ENCODE assay signal across 17 cellular contexts in genomic region chr2:70116936-70117554, GRCh38. TPM values are rescaled to one million over a fixed set of nuclear protein-coding genes. Genes with fewer than 3 reads are reported as not detected.
DNase-seq lines count a peak whose midpoint lies in the region; ATAC-seq and TF ChIP-seq lines count a peak whose summit lies in the region.
"Had no signal": no experiment of that assay in that cellular context is flagged by ENCODE, and none has a peak within 500 bp of the region (broad histone marks: within the 10 kb centered on the region; RNA-seq: fewer than 3 reads in every experiment).

No MANE protein-coding gene starts in this region.

- ATAC-seq in left ventricle myocardium superior (no peak), Right ventricle myocardium inferior (no peak), activated B cell treated with CpG ODN at 0.5 μM for 24 hours (ENCODE audit: low read depth) (no peak), HG03342 (IDR thresholded peaks at IDR 0.05; ENCODE audit: unreplicated experiment) (no peak), GM18517 (IDR thresholded peaks at IDR 0.05; ENCODE audit: unreplicated experiment) (no peak)
- no peak for ATAC-seq in naive thymus-derived CD8-positive, alpha-beta T cell

- H3K27ac Mint-ChIP-seq in activated B cell treated with CpG ODN at 0.5 μM for 24 hours, result peak overlapping the region; percentile 46
- H3K27ac Mint-ChIP-seq in naive thymus-derived CD8-positive, alpha-beta T cell, result peak overlapping the region in 8 of 10 donors; percentile 19 to 86 (median 70)
- no peak overlapping the region for H3K27ac Mint-ChIP-seq in activated T-helper 2 cell treated with anti-CD3 and anti-CD28 coated beads, Interferon-gamma antibody, Interleukin-2, Interleukin-4, amounts not matched to agents 10 μg/mL and 5 μg/mL and 100 μg/mL, durations not matched to agents 14 hours and 24 hours and 36 hours
- H3K27ac Mint-ChIP-seq: activated naive CD4-positive, alpha-beta T cell treated with anti-CD3 and anti-CD28 coated beads, Interleukin-2, amount 50 U/mL, for 72 hours had no signal

- peaks cover 59% of the 10 kb centered on the region for H3K4me1 Mint-ChIP-seq in activated B cell treated with CpG ODN at 0.5 μM for 24 hours
- peaks cover 17 to 67% (median 60%) of the 10 kb centered on the region in 4 donors for H3K4me1 Mint-ChIP-seq in naive thymus-derived CD8-positive, alpha-beta T cell
- peaks cover 24% of the 10 kb centered on the region for H3K4me1 Mint-ChIP-seq in activated T-helper 2 cell treated with anti-CD3 and anti-CD28 coated beads, Interferon-gamma antibody, Interleukin-2, Interleukin-4, amounts not matched to agents 10 μg/mL and 5 μg/mL and 100 μg/mL, durations not matched to agents 14 hours and 24 hours and 36 hours (ENCODE audit: low read depth)

- CTCF ChIA-PET in activated B cell treated with CpG ODN at 0.5 μM for 24 hours (lab: Charles Lee), result no interaction called here

- H3K9me3 Mint-ChIP-seq in activated B cell treated with CpG ODN at 0.5 μM for 24 hours, result no peaks in the 10 kb centered on the region
- no peaks in the 10 kb centered on the region for H3K9me3 Mint-ChIP-seq in naive thymus-derived CD8-positive, alpha-beta T cell
- H3K9me3 Mint-ChIP-seq in activated T-helper 2 cell treated with anti-CD3 and anti-CD28 coated beads, Interferon-gamma antibody, Interleukin-2, Interleukin-4, amounts not matched to agents 10 μg/mL and 5 μg/mL and 100 μg/mL, durations not matched to agents 14 hours and 24 hours and 36 hours, result no peaks in the 10 kb centered on the region

- no peaks in the 10 kb centered on the region for H3K27me3 Mint-ChIP-seq in activated B cell treated with CpG ODN at 0.5 μM for 24 hours
- no peaks in the 10 kb centered on the region for H3K27me3 Mint-ChIP-seq in naive thymus-derived CD8-positive, alpha-beta T cell
- H3K27me3 Mint-ChIP-seq in activated T-helper 2 cell treated with anti-CD3 and anti-CD28 coated beads, Interferon-gamma antibody, Interleukin-2, Interleukin-4, amounts not matched to agents 10 μg/mL and 5 μg/mL and 100 μg/mL, durations not matched to agents 14 hours and 24 hours and 36 hours (ENCODE audit: low read depth), result no peaks in the 10 kb centered on the region
- H3K27me3 Mint-ChIP-seq: activated CD8-positive, alpha-beta memory T cell treated with anti-CD3 and anti-CD28 coated beads, Interleukin-2, amount 10 ng/mL, durations not matched to agents 7 days and 5 days had no signal

- H3K4me3 Mint-ChIP-seq in activated B cell treated with CpG ODN at 0.5 μM for 24 hours, result no peak overlapping the region
- H3K4me3 Mint-ChIP-seq in naive thymus-derived CD8-positive, alpha-beta T cell, result no peak overlapping the region
- H3K4me3 Mint-ChIP-seq in activated T-helper 2 cell treated with anti-CD3 and anti-CD28 coated beads, Interferon-gamma antibody, Interleukin-2, Interleukin-4, amounts not matched to agents 10 μg/mL and 5 μg/mL and 100 μg/mL, durations not matched to agents 14 hours and 24 hours and 36 hours (ENCODE audit: low read depth), result no peak overlapping the region
- H3K4me3 Mint-ChIP-seq: activated CD8-positive, alpha-beta memory T cell treated with anti-CD3 and anti-CD28 coated beads, Interleukin-2, amount 10 ng/mL, durations not matched to agents 7 days and 5 days had no signal

- POLR2A ChIA-PET in activated B cell treated with CpG ODN at 0.5 μM for 24 hours (lab: Charles Lee), result interaction anchor here (0.6 to 15.6 kb wide), 9 partner anchors 8 to 731 kb away, joined by 3 to 719 read pairs (median 21); partner anchors contain the start of genes MXD1 and PCBP1
- POLR2A ChIA-PET in naive thymus-derived CD8-positive, alpha-beta T cell (lab: Charles Lee), result interaction anchor here (1.2 to 16.4 kb wide), 8 partner anchors 9 to 29 kb away, joined by 3 to 621 read pairs (median 9); partner anchors contain the start of gene PCBP1

- intact Hi-C loops in left ventricle myocardium superior (cut with micrococcal nuclease) (no loop called here), Right ventricle myocardium inferior (cut with DNase I) (no loop called here), activated B cell treated with CpG ODN at 0.5 μM for 24 hours (cut with micrococcal nuclease) (no loop called here)
- intact Hi-C loops in activated T-helper 2 cell treated with anti-CD3 and anti-CD28 coated beads, Interferon-gamma antibody, Interleukin-2, Interleukin-4, amounts not matched to agents 10 μg/mL and 5 μg/mL and 100 μg/mL, durations not matched to agents 14 hours and 24 hours and 36 hours (cut with micrococcal nuclease), result no loop called here

- DNase-seq in left ventricle myocardium superior (peak; percentile 2), Right ventricle myocardium inferior (ENCODE audit: missing footprints) (no peak), activated B cell treated with CpG ODN at 0.5 μM for 24 hours (no peak), NCI-H1092 (lab: John Stamatoyannopoulos, UW) (no peak)
- DNase-seq in naive thymus-derived CD8-positive, alpha-beta T cell, result no peak
- DNase-seq in activated T-helper 2 cell treated with anti-CD3 and anti-CD28 coated beads, Interferon-gamma antibody, Interleukin-2, Interleukin-4, amounts not matched to agents 10 μg/mL and 5 μg/mL and 100 μg/mL, durations not matched to agents 14 hours and 24 hours and 36 hours (ENCODE audit: low spot score), result no peak
- DNase-seq: activated CD8-positive, alpha-beta memory T cell treated with anti-CD3 and anti-CD28 coated beads, Interleukin-2, amount 10 ng/mL, durations not matched to agents 7 days and 5 days; cortex of kidney; DND-41; esophagus squamous epithelium; NCI-H1105 treated with DMSO at 0.1 percent for 48 hours; NCI-H748 treated with DMSO at 0.1 percent for 48 hours; stimulated activated CD4-positive, alpha-beta T cell treated with anti-CD3 and anti-CD28 coated beads, Interleukin-1b, Interleukin-23, amount 100 ng/mL, for 48 hours; T1000 had no signal

- no peaks in the 10 kb centered on the region for H3K36me3 Mint-ChIP-seq in activated B cell treated with CpG ODN at 0.5 μM for 24 hours (ENCODE audit: low read depth)
- H3K36me3 Mint-ChIP-seq in naive thymus-derived CD8-positive, alpha-beta T cell, result no peaks in the 10 kb centered on the region
- H3K36me3 Mint-ChIP-seq in activated T-helper 2 cell treated with anti-CD3 and anti-CD28 coated beads, Interferon-gamma antibody, Interleukin-2, Interleukin-4, amounts not matched to agents 10 μg/mL and 5 μg/mL and 100 μg/mL, durations not matched to agents 14 hours and 24 hours and 36 hours (ENCODE audit: low read depth), result no peaks in the 10 kb centered on the region
- H3K36me3 Mint-ChIP-seq: activated CD8-positive, alpha-beta memory T cell treated with anti-CD3 and anti-CD28 coated beads, Interleukin-2, amount 10 ng/mL, durations not matched to agents 7 days and 5 days had no signal

- no peak for TF ChIP-seq CTCF in activated B cell treated with CpG ODN at 0.5 μM for 24 hours (IDR thresholded peaks at IDR 0.05)

RNA-seq across cellular contexts. Expression of gene PCBP1, which starts 29.8 kb away (rescaled TPM):
- total RNA-seq in left ventricle myocardium superior, result 211 TPM
- total RNA-seq in Right ventricle myocardium inferior, result 203 TPM
- 370 and 379 TPM in 2 replicates for total RNA-seq in activated B cell treated with CpG ODN at 0.5 μM for 24 hours
- total RNA-seq in naive thymus-derived CD8-positive, alpha-beta T cell, result 100 to 1,000 TPM; 386 to 393 TPM
- polyA plus RNA-seq in naive thymus-derived CD8-positive, alpha-beta T cell, result 100 to 1,000 TPM; 159 to 218 (median 195) TPM
- total RNA-seq in activated T-helper 2 cell treated with anti-CD3 and anti-CD28 coated beads, Interferon-gamma antibody, Interleukin-2, Interleukin-4, amounts not matched to agents 10 μg/mL and 5 μg/mL and 100 μg/mL, durations not matched to agents 14 hours and 24 hours and 36 hours, result 433 and 442 TPM in 2 replicates
